In the genomic region with DNA sequence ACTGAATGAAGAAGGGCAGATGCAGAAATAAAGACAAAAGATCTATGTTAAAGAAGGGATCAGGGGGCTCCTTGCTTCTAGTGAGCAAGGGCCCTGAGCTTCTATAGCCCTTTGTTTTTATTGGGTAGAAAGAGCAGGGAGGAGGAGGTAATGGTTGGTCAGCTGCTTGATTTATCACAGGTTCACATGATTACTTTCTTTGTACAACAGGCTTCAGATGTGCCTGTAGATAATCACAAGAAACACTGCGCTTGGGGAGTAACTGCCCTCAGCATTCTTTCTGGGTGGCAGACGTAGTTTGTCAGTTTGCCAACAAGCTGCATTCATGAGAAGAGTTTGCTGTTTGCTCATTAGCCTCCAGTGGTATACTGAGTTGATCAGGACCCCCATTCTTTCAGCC, we compare ENCODE assay signal across 16 cellular contexts.
"Had no signal": no experiment of that assay in that cellular context is flagged by ENCODE, and none has a peak within 500 bp of the region (broad histone marks: within the 10 kb centered on the region; RNA-seq: fewer than 3 reads in every experiment).

No MANE protein-coding gene starts in this region.

- H3K9me3 ChIP-seq: heart left ventricle, lower lobe of right lung, vagina had no signal

- H3K4me1 ChIP-seq: foreskin keratinocyte had no signal

- DNase-seq: activated CD4-positive, alpha-beta T cell treated with anti-CD3 and anti-CD28 coated beads for 1 hour; activated CD4-positive, alpha-beta T cell treated with anti-CD3 and anti-CD28 coated beads, Interleukin-2, amount 50 U/mL, for 48 hours; activated gamma-delta T cell; activated T-cell treated with anti-CD3 and anti-CD28 coated beads, Interleukin-2, amount 50 U/mL, for 4 hours; brain microvascular endothelial cell; foreskin keratinocyte; heart left ventricle; left cardiac atrium; lower lobe of right lung; stimulated activated CD4-positive, alpha-beta T cell treated with anti-CD3 and anti-CD28 coated beads, Interleukin-2, amount 100 ng/mL, for 48 hours; stimulated activated naive B cell treated with anti-CD40 and anti-IgM and Interleukin-4, amounts not matched to agents 10 μg/mL and 1 μg/mL and 100 μg/mL, for 72 hours; T-helper 2 cell; tibial artery had no signal

- H3K36me3 ChIP-seq: brain microvascular endothelial cell, heart left ventricle, lower lobe of right lung, tibial artery, vagina had no signal

- H3K27ac ChIP-seq: brain microvascular endothelial cell, coronary artery, foreskin keratinocyte, heart left ventricle, lower lobe of right lung, tibial artery, vagina had no signal

- H3K4me3 ChIP-seq: coronary artery, heart left ventricle, lower lobe of right lung, tibial artery, vagina had no signal

- ATAC-seq: activated naive CD4-positive, alpha-beta T cell treated with anti-CD3 and anti-CD28 coated beads, Interleukin-2, amount 50 U/mL, for 72 hours; activated T-cell treated with anti-CD3 and anti-CD28 coated beads, Interleukin-2, amount 50 U/mL, for 4 hours; foreskin keratinocyte; heart left ventricle; left cardiac atrium; lower lobe of right lung; stimulated activated naive B cell treated with anti-CD40 and anti-IgM and Interleukin-4, amounts not matched to agents 10 μg/mL and 1 μg/mL and 100 μg/mL, for 72 hours had no signal

- H3K27me3 ChIP-seq: brain microvascular endothelial cell, heart left ventricle, tibial artery, vagina had no signal
